ENCODE assay signal across 11 cellular contexts in genomic region chr2:38907743-38908562, GRCh38. TPM values are rescaled to one million over a fixed set of nuclear protein-coding genes. Genes with fewer than 3 reads are reported as not detected.
A peak's percentile ranks its signal among the peaks of the same experiment; 100 is the strongest.
DNase-seq lines count a peak whose midpoint lies in the region; ATAC-seq lines count a peak whose summit lies in the region.
"Had no signal": no experiment of that assay in that cellular context is flagged by ENCODE, and none has a peak within 500 bp of the region (broad histone marks: within the 10 kb centered on the region; RNA-seq: fewer than 3 reads in every experiment).

No MANE protein-coding gene starts in this region.

- no peaks in the 10 kb centered on the region for H3K36me3 Mint-ChIP-seq in CD8-positive, alpha-beta memory T cell
- H3K36me3 Mint-ChIP-seq: naive B cell had no signal

- CTCF ChIA-PET in CD8-positive, alpha-beta memory T cell (lab: Charles Lee): no interaction called here

- DNase-seq in GM19238 (ENCODE audit: insufficient read length, low spot score) (peak; percentile 14), cerebellar cortex (ENCODE audit: low spot score) (no peak), SJCRH30 (no peak), NCI-H2107 treated with DMSO at 0.1 percent for 48 hours (lab: John Stamatoyannopoulos, UW; ENCODE audit: unreplicated experiment) (no peak)
- peak; percentile 5 to 15 for DNase-seq in activated CD4-positive, alpha-beta T cell treated with anti-CD3 and anti-CD28 coated beads, Interleukin-2, amount 50 U/mL, for 48 hours
- no peak for DNase-seq in CD8-positive, alpha-beta memory T cell
- DNase-seq: IMR-90, naive B cell had no signal

- H3K4me3 ChIP-seq in GM08714 (ENCODE audit: low read length) (peak overlapping the region; percentile 16; the same call in 1 of the 2 replicates), SJCRH30 (no peak overlapping the region)
- H3K4me3 ChIP-seq in CD8-positive, alpha-beta memory T cell (ENCODE audit: low read length): no peak overlapping the region

- peak; percentile 88 for ATAC-seq in HG02884 (IDR thresholded peaks at IDR 0.05; ENCODE audit: unreplicated experiment)
- ATAC-seq: Panc1 had no signal

- H3K4me1 ChIP-seq in SJCRH30: no peaks in the 10 kb centered on the region
- no peaks in the 10 kb centered on the region for H3K4me1 ChIP-seq in CD8-positive, alpha-beta memory T cell (ENCODE audit: insufficient read depth, low read length)

- H3K27me3 ChIP-seq in SJCRH30: no peaks in the 10 kb centered on the region; the same call in 1 of the 2 replicates
- H3K27me3 ChIP-seq in CD8-positive, alpha-beta memory T cell (ENCODE audit: insufficient read depth, low read length, poor library complexity, severe bottlenecking): no peaks in the 10 kb centered on the region

- no peak overlapping the region for H3K27ac ChIP-seq in SJCRH30
- H3K27ac ChIP-seq in CD8-positive, alpha-beta memory T cell (ENCODE audit: low read depth, low read length): no peak overlapping the region

- no peaks in the 10 kb centered on the region for H3K36me3 ChIP-seq in SJCRH30
- H3K36me3 ChIP-seq in CD8-positive, alpha-beta memory T cell (ENCODE audit: insufficient read depth, low read length): no peaks in the 10 kb centered on the region

- H3K4me3 Mint-ChIP-seq in CD8-positive, alpha-beta memory T cell: no peak overlapping the region
- H3K4me3 Mint-ChIP-seq: naive B cell had no signal

- POLR2A ChIA-PET in CD8-positive, alpha-beta memory T cell (lab: Charles Lee): no interaction called here

- peaks cover 0 to 5% (median 0%) of the 10 kb centered on the region in 3 donors for H3K4me1 Mint-ChIP-seq in CD8-positive, alpha-beta memory T cell
- H3K4me1 Mint-ChIP-seq: naive B cell had no signal

- no peaks in the 10 kb centered on the region for H3K27me3 Mint-ChIP-seq in CD8-positive, alpha-beta memory T cell
- H3K27me3 Mint-ChIP-seq: naive B cell had no signal

- peak overlapping the region in 2 of 8 donors; percentile 12 to 71 for H3K27ac Mint-ChIP-seq in CD8-positive, alpha-beta memory T cell
- H3K27ac Mint-ChIP-seq: naive B cell had no signal

- no peaks in the 10 kb centered on the region for H3K9me3 ChIP-seq in SJCRH30 (replicated peaks)
- no peaks in the 10 kb centered on the region for H3K9me3 ChIP-seq in CD8-positive, alpha-beta memory T cell (ENCODE audit: low read length)

- H3K9me3 Mint-ChIP-seq in CD8-positive, alpha-beta memory T cell: no peaks in the 10 kb centered on the region
- H3K9me3 Mint-ChIP-seq: naive B cell had no signal

RNA-seq across cellular contexts. Expression of gene ARHGEF33, which starts 18.3 kb away (rescaled TPM):
- total RNA-seq in SJCRH30 (2014; rRNA removed; shearing (Covaris generic)): 0.05 TPM in 1 of 2 replicates, not detected in the other
- under 1 TPM; 0.22 to 0.39 TPM for total RNA-seq in CD8-positive, alpha-beta memory T cell
- not detected for polyA plus RNA-seq in CD8-positive, alpha-beta memory T cell

RNA-seq across cellular contexts. Expression of gene MORN2, which starts 32.2 kb away (rescaled TPM):
- total RNA-seq in SJCRH30 (2014; rRNA removed; shearing (Covaris generic)): 16.7 and 18.2 TPM in 2 replicates
- total RNA-seq in CD8-positive, alpha-beta memory T cell: 10 to 100 TPM; 12.5 to 17.9 TPM
- 4.6 TPM for polyA plus RNA-seq in CD8-positive, alpha-beta memory T cell

RNA-seq across cellular contexts. Expression of gene DHX57, which starts 32.2 kb away (rescaled TPM):
- total RNA-seq in SJCRH30 (2014; rRNA removed; shearing (Covaris generic)): 32.6 and 33.0 TPM in 2 replicates
- total RNA-seq in CD8-positive, alpha-beta memory T cell: 10 to 100 TPM; 20.1 to 21.3 TPM
- polyA plus RNA-seq in CD8-positive, alpha-beta memory T cell: 7.1 TPM

Comparison
In these comparisons a context has a peak if more than half of its experiments do, and no peak if none do; other contexts are left out.
1. DNase-seq: peak in GM19238 (single experiment) and activated CD4-positive, alpha-beta T cell treated with anti-CD3 and anti-CD28 coated beads, Interleukin-2, amount 50 U/mL, for 48 hours (2 of 2); none in cerebellar cortex (single experiment), SJCRH30 (0 of 2), CD8-positive, alpha-beta memory T cell (0 of 5) and NCI-H2107 treated with DMSO at 0.1 percent for 48 hours (single experiment).